Comparison of ENCODE assay signal across 29 cellular contexts in the genomic region with DNA sequence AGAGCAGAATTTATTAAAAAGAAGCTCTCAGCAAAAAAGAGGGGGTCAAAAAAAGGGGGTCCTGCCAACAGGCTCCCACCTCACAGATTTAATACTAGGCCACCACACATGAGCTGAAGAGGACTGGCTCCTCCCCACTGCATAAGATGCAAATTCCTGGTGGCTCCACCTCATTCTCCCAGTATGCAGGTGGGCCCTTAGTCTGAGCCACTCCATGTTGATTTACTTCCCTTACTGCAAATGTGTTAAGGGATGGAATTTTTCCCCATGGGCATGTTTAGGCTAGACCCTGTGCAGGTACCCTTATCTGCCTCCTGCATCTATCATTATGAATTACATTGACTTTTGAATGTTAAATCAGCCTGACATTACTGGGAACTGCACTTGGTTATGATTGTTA.
"Had no signal": no experiment of that assay in that cellular context is flagged by ENCODE, and none has a peak within 500 bp of the region (broad histone marks: within the 10 kb centered on the region; RNA-seq: fewer than 3 reads in every experiment).

No MANE protein-coding gene starts in this region.

- H3K9ac ChIP-seq: SK-N-SH had no signal

- H3K9me3 ChIP-seq: adrenal gland, body of pancreas, Peyer's patch, SJSA1, SK-N-SH had no signal

- DNase-seq: activated CD4-positive, alpha-beta memory T cell treated with anti-CD3 and anti-CD28 coated beads for 36 hours; activated CD4-positive, alpha-beta T cell treated with anti-CD3 and anti-CD28 coated beads for 4 hours; activated CD4-positive, alpha-beta T cell treated with anti-CD3 and anti-CD28 coated beads, Interleukin-2, amount 50 U/mL, for 1 hour; activated CD4-positive, CD25-positive, alpha-beta regulatory T cell treated with anti-CD3 and anti-CD28 coated beads, Interleukin-2, amount 50 U/mL, for 72 hours; activated CD8-positive, alpha-beta memory T cell treated with anti-CD3 and anti-CD28 coated beads, Interleukin-2, amount 50 U/mL, for 4 hours; activated gamma-delta T cell treated with Interleukin-2 at 50 U/mL for 16 hours; activated naive CD4-positive, alpha-beta T cell treated with anti-CD3 and anti-CD28 coated beads for 36 hours; activated T-cell treated with anti-CD3 and anti-CD28 coated beads for 4 hours; activated T-cell treated with anti-CD3 and anti-CD28 coated beads, Interleukin-2, amount 50 U/mL, for 4 hours; adrenal gland; body of pancreas; central memory CD4-positive, alpha-beta T cell; NCI-H1105; NCI-H1417 treated with DMSO at 0.1 percent for 48 hours; NCI-H187 treated with DMSO at 0.1 percent for 48 hours; NCI-H2081; NCI-H345; NCI-H524 treated with DMSO at 0.1 percent for 48 hours; NK-92 treated with Interleukin-12 subunit alpha and Interleukin-12 subunit beta, amount 100 ng/mL, for 24 hours; PC-3; Peyer's patch; RPMI8226; SK-N-SH had no signal

- H3K27ac ChIP-seq: adrenal gland, body of pancreas, Peyer's patch, SJSA1 had no signal

- H3K4me3 ChIP-seq: adrenal gland, body of pancreas, K562, Peyer's patch, SJSA1 had no signal

- H3K36me3 ChIP-seq: adrenal gland, Peyer's patch, SJSA1 had no signal

- H3K4me1 ChIP-seq: adrenal gland, body of pancreas, Peyer's patch, SJSA1 had no signal

- FAIRE-seq: astrocyte, K562, TTC549 had no signal

- ATAC-seq: activated naive CD4-positive, alpha-beta T cell treated with anti-CD3 and anti-CD28 coated beads, Interleukin-2, amount 50 U/mL, for 72 hours; activated T-cell treated with anti-CD3 and anti-CD28 coated beads, Interleukin-2, amount 50 U/mL, for 4 hours; body of pancreas; K562; PC-3; Right ventricle myocardium inferior had no signal

- H3K4me2 ChIP-seq: SK-N-SH had no signal

- H3K27me3 ChIP-seq: adrenal gland, body of pancreas, Peyer's patch, SJSA1 had no signal
